ENCODE assay signal across 21 cellular contexts in genomic region chr1:227901239-227901905, GRCh38. TPM values are rescaled to one million over a fixed set of nuclear protein-coding genes. Genes with fewer than 3 reads are reported as not detected.
DNase-seq lines count a peak whose midpoint lies in the region; ATAC-seq and TF ChIP-seq lines count a peak whose summit lies in the region.
"Had no signal": no experiment of that assay in that cellular context is flagged by ENCODE, and none has a peak within 500 bp of the region (broad histone marks: within the 10 kb centered on the region; RNA-seq: fewer than 3 reads in every experiment).

No MANE protein-coding gene starts in this region.

- H3K27me3 Mint-ChIP-seq in activated naive CD4-positive, alpha-beta T cell treated with anti-CD3 and anti-CD28 coated beads, Interleukin-2, amount 50 U/mL, for 24 hours, result no peaks in the 10 kb centered on the region
- H3K27me3 Mint-ChIP-seq in nephron progenitor cell (ENCODE audit: low read depth, poor library complexity), result no peaks in the 10 kb centered on the region
- H3K27me3 Mint-ChIP-seq: activated naive CD8-positive, alpha-beta T cell treated with anti-CD3 and anti-CD28 coated beads for 36 hours had no signal

- H3K4me1 Mint-ChIP-seq in activated naive CD4-positive, alpha-beta T cell treated with anti-CD3 and anti-CD28 coated beads, Interleukin-2, amount 50 U/mL, for 24 hours, result no peaks in the 10 kb centered on the region
- peaks cover 22% of the 10 kb centered on the region for H3K4me1 Mint-ChIP-seq in nephron progenitor cell

- TF ChIP-seq CTCF in nephron progenitor cell (IDR thresholded peaks at IDR 0.05), result no peak

- H3K9me3 Mint-ChIP-seq in activated naive CD4-positive, alpha-beta T cell treated with anti-CD3 and anti-CD28 coated beads, Interleukin-2, amount 50 U/mL, for 24 hours, result no peaks in the 10 kb centered on the region
- H3K9me3 Mint-ChIP-seq in nephron progenitor cell, result no peaks in the 10 kb centered on the region
- H3K9me3 Mint-ChIP-seq: activated naive CD8-positive, alpha-beta T cell treated with anti-CD3 and anti-CD28 coated beads for 36 hours; neural crest cell had no signal

- ATAC-seq in HG03520 (IDR thresholded peaks at IDR 0.05; ENCODE audit: unreplicated experiment), result no peak
- ATAC-seq: heart right ventricle had no signal

- no peaks in the 10 kb centered on the region for H3K36me3 Mint-ChIP-seq in activated naive CD4-positive, alpha-beta T cell treated with anti-CD3 and anti-CD28 coated beads, Interleukin-2, amount 50 U/mL, for 24 hours
- H3K36me3 Mint-ChIP-seq in nephron progenitor cell (ENCODE audit: low read depth), result no peaks in the 10 kb centered on the region
- H3K36me3 Mint-ChIP-seq: activated naive CD8-positive, alpha-beta T cell treated with anti-CD3 and anti-CD28 coated beads for 36 hours had no signal

- H3K4me3 Mint-ChIP-seq in activated naive CD4-positive, alpha-beta T cell treated with anti-CD3 and anti-CD28 coated beads, Interleukin-2, amount 50 U/mL, for 24 hours, result no peak overlapping the region
- no peak overlapping the region for H3K4me3 Mint-ChIP-seq in nephron progenitor cell
- H3K4me3 Mint-ChIP-seq: activated naive CD8-positive, alpha-beta T cell treated with anti-CD3 and anti-CD28 coated beads for 36 hours; neural crest cell had no signal

- intact Hi-C loops in cardiac septum (cut with DNase I), result no loop called here

- peak overlapping the region; percentile 55 for H3K27ac Mint-ChIP-seq in activated naive CD4-positive, alpha-beta T cell treated with anti-CD3 and anti-CD28 coated beads, Interleukin-2, amount 50 U/mL, for 24 hours
- no peak overlapping the region for H3K27ac Mint-ChIP-seq in nephron progenitor cell
- H3K27ac Mint-ChIP-seq: activated naive CD8-positive, alpha-beta T cell treated with anti-CD3 and anti-CD28 coated beads for 36 hours had no signal

- DNase-seq in activated naive CD4-positive, alpha-beta T cell treated with Interleukin-2 at 50 U/mL for 16 hours, result no peak
- peak; percentile 68 for DNase-seq in cardiac septum (ENCODE audit: low spot score)
- peak; percentile 2 for DNase-seq in nephron progenitor cell
- peak; percentile 39 for DNase-seq in ureter (ENCODE audit: low spot score)
- DNase-seq in NCI-H1694 treated with DMSO at 0.1 percent for 48 hours (lab: John Stamatoyannopoulos, UW), result no peak
- DNase-seq in middle frontal gyrus (ENCODE audit: extremely low spot score, low spot score), result no peak
- DNase-seq: activated naive CD8-positive, alpha-beta T cell treated with anti-CD3 and anti-CD28 coated beads for 36 hours; activated T-cell treated with anti-CD3 and anti-CD28 coated beads, Interleukin-2, amount 50 U/mL, for 48 hours; cerebellar nuclear complex; DMS79; midbrain; NCI-H187; NCI-H2171 treated with DMSO at 0.1 percent for 48 hours; NCI-H524 treated with DMSO at 0.1 percent for 48 hours; NK-92 treated with Interleukin-12 subunit alpha and Interleukin-12 subunit beta, amount 100 ng/mL, for 24 hours; PC-9 had no signal

RNA-seq across cellular contexts. Expression of gene WNT9A, which starts 46.4 kb away (rescaled TPM):
- total RNA-seq in cardiac septum, result 6.5 TPM
- total RNA-seq in ureter, result 2.7 TPM
- total RNA-seq: activated CD8-positive, alpha-beta memory T cell treated with anti-CD3 and anti-CD28 coated beads for 36 hours; activated naive CD8-positive, alpha-beta T cell treated with anti-CD3 and anti-CD28 coated beads for 36 hours had no signal

Comparison
In these comparisons a context has a peak if more than half of its experiments do, and no peak if none do; other contexts are left out.
1. DNase-seq: peak in cardiac septum (single experiment), nephron progenitor cell (single experiment) and ureter (single experiment); none in activated naive CD4-positive, alpha-beta T cell treated with Interleukin-2 at 50 U/mL for 16 hours (single experiment), NCI-H1694 treated with DMSO at 0.1 percent for 48 hours (single experiment) and middle frontal gyrus (single experiment).